22 cellular contexts compared by ENCODE assay signal in genomic region chr10:110443239-110444008, GRCh38. TPM values are rescaled to one million over a fixed set of nuclear protein-coding genes. Genes with fewer than 3 reads are reported as not detected.
A peak's percentile ranks its signal among the peaks of the same experiment; 100 is the strongest.
DNase-seq lines count a peak whose midpoint lies in the region; TF ChIP-seq lines count a peak whose summit lies in the region.
"Had no signal": no experiment of that assay in that cellular context is flagged by ENCODE, and none has a peak within 500 bp of the region (broad histone marks: within the 10 kb centered on the region; RNA-seq: fewer than 3 reads in every experiment).

No MANE protein-coding gene starts in this region.

- no peak overlapping the region for H4K91ac ChIP-seq in trophoblast cell (ENCODE audit: low read depth, low read length)

- H2AFZ ChIP-seq in trophoblast cell (ENCODE audit: insufficient read depth, low read length, poor library complexity) = no peak overlapping the region

- no peak overlapping the region for H4K8ac ChIP-seq in trophoblast cell (ENCODE audit: low read depth, low read length)

- POLR2A ChIA-PET in A673 (lab: Charles Lee; ENCODE audit: low non-redundant PET) = no interaction called here

- peaks cover 7% of the 10 kb centered on the region for H3K79me1 ChIP-seq in trophoblast cell (ENCODE audit: low read length)

- BruUV-seq in A673 (replicated peaks; lab: Mats Ljungman, UMichigan) = no TSS peak

- no peak overlapping the region for H2BK120ac ChIP-seq in trophoblast cell (ENCODE audit: insufficient read depth, low read length, poor library complexity)

- no peak overlapping the region for H3K4me2 ChIP-seq in trophoblast cell (ENCODE audit: low read length)
- H3K4me2 ChIP-seq: A549 had no signal

- no peak overlapping the region for H2AK5ac ChIP-seq in trophoblast cell (ENCODE audit: low read length)

- no peak overlapping the region for H4K12ac ChIP-seq in trophoblast cell (ENCODE audit: low read depth, low read length)

- peak; percentile 54 for DNase-seq in activated CD8-positive, alpha-beta memory T cell treated with anti-CD3 and anti-CD28 coated beads for 24 hours
- DNase-seq in activated CD8-positive, alpha-beta memory T cell treated with anti-CD3 and anti-CD28 coated beads, Interleukin-2, amount 50 U/mL, for 4 hours = no peak
- no peak for DNase-seq in WERI-Rb-1
- peak; percentile 43 for DNase-seq in islet precursor cell
- no peak for DNase-seq in trophoblast cell
- DNase-seq in A673 (ENCODE audit: low spot score) = no peak
- no peak for DNase-seq in cerebellum (ENCODE audit: low spot score)
- no peak for DNase-seq in colonic mucosa
- DNase-seq: activated CD4-positive, alpha-beta T cell treated with anti-CD3 and anti-CD28 coated beads, Interleukin-2, amount 50 U/mL, for 4 hours; activated naive CD4-positive, alpha-beta T cell treated with anti-CD3 and anti-CD28 coated beads, Interleukin-2, amount 10 ng/mL, durations not matched to agents 7 days and 5 days; amygdala; BE2C; DMS53; GF-D8; midbrain; NCI-H1092 treated with DMSO at 0.1 percent for 48 hours; NCI-H2029; NCI-H226; NCI-H748 treated with DMSO at 0.1 percent for 48 hours; stimulated activated CD4-positive, alpha-beta T cell treated with anti-CD3 and anti-CD28 coated beads, Interleukin-1b, Interleukin-23, amount 100 ng/mL, for 48 hours had no signal

- H3K27ac ChIP-seq in WERI-Rb-1 (peak overlapping the region; percentile 25; the same call in 1 of the 2 replicates), trophoblast cell (ENCODE audit: low read depth, low read length) (no peak overlapping the region), A673 (ENCODE audit: low read depth, low read length, poor library complexity, severe bottlenecking) (no peak overlapping the region), colonic mucosa (no peak overlapping the region)
- H3K27ac ChIP-seq: prostate gland had no signal

- peaks cover 8 to 11% of the 10 kb centered on the region in 2 experiments for H3K4me1 ChIP-seq in trophoblast cell (ENCODE audit: control insufficient read depth in 1 of 2, insufficient read depth in 2 of 2, low read length in 2 of 2)
- peaks cover 10% of the 10 kb centered on the region for H3K4me1 ChIP-seq in A673 (ENCODE audit: insufficient read depth, low read length, poor library complexity, severe bottlenecking)
- no peaks in the 10 kb centered on the region for H3K4me1 ChIP-seq in colonic mucosa
- H3K4me1 ChIP-seq: prostate gland had no signal

- no CpG with 5 or more reads among the region's 12 CpGs for WGBS in trophoblast cell (ENCODE audit: extremely low coverage, insufficient coverage, insufficient read length)

- no peaks in the 10 kb centered on the region for H3K36me3 ChIP-seq in WERI-Rb-1
- H3K36me3 ChIP-seq in trophoblast cell (ENCODE audit: control insufficient read depth in 1 of 2, insufficient read depth in 2 of 2, low read length in 2 of 2) = no peaks in the 10 kb centered on the region
- no peaks in the 10 kb centered on the region for H3K36me3 ChIP-seq in A673 (ENCODE audit: insufficient read depth, low read length, poor library complexity, severe bottlenecking)
- H3K36me3 ChIP-seq in colonic mucosa = no peaks in the 10 kb centered on the region
- H3K36me3 ChIP-seq: BE2C, prostate gland had no signal

- CTCF ChIA-PET in A673 (lab: Charles Lee) = no interaction called here

- no peaks in the 10 kb centered on the region for H3K27me3 ChIP-seq in WERI-Rb-1 (ENCODE audit: insufficient read depth, low read depth, severe bottlenecking)
- no peaks in the 10 kb centered on the region for H3K27me3 ChIP-seq in trophoblast cell (ENCODE audit: insufficient read depth, low read length)
- H3K27me3 ChIP-seq in A673 (replicated peaks; ENCODE audit: insufficient read depth, low read depth, low read length, poor library complexity) = no peaks in the 10 kb centered on the region
- no peaks in the 10 kb centered on the region for H3K27me3 ChIP-seq in colonic mucosa
- H3K27me3 ChIP-seq: BE2C had no signal

- no peaks in the 10 kb centered on the region for H3K9me3 ChIP-seq in WERI-Rb-1 (ENCODE audit: severe bottlenecking)
- no peaks in the 10 kb centered on the region for H3K9me3 ChIP-seq in trophoblast cell (ENCODE audit: insufficient read depth, low read depth, low read length)
- H3K9me3 ChIP-seq in A673 (ENCODE audit: low read depth, low read length, poor library complexity, severe bottlenecking) = no peaks in the 10 kb centered on the region
- H3K9me3 ChIP-seq in colonic mucosa = no peaks in the 10 kb centered on the region
- H3K9me3 ChIP-seq: A549, BE2C, prostate gland had no signal

- H3K4me3 ChIP-seq in WERI-Rb-1 (ENCODE audit: low read depth, low read length) = no peak overlapping the region
- no peak overlapping the region for H3K4me3 ChIP-seq in trophoblast cell (ENCODE audit: low read depth, low read length)
- H3K4me3 ChIP-seq in A673 (ENCODE audit: low read depth, low read length, poor library complexity, severe bottlenecking) = no peak overlapping the region
- H3K4me3 ChIP-seq in colonic mucosa = no peak overlapping the region
- H3K4me3 ChIP-seq: A549, prostate gland had no signal

- H3K18ac ChIP-seq in trophoblast cell (ENCODE audit: low read length) = no peak overlapping the region

- no peak overlapping the region for H3K4ac ChIP-seq in trophoblast cell (ENCODE audit: low read depth, low read length)

- no peak overlapping the region for H2BK5ac ChIP-seq in trophoblast cell (ENCODE audit: low read depth, low read length, poor library complexity)

- no peak overlapping the region for H3K23ac ChIP-seq in trophoblast cell (ENCODE audit: low read length)

- H3K79me2 ChIP-seq in trophoblast cell (ENCODE audit: control insufficient read depth, insufficient read depth, low read length, poor library complexity) = no peaks in the 10 kb centered on the region

- no peak overlapping the region for H3K14ac ChIP-seq in trophoblast cell (ENCODE audit: low read length)

- H3K9ac ChIP-seq in trophoblast cell (ENCODE audit: low read length) (no peak overlapping the region), colonic mucosa (ENCODE audit: low read depth in 2 of 2, low read length in 2 of 2) (no peak overlapping the region)

- TF ChIP-seq CTCF in WERI-Rb-1 (IDR thresholded peaks at IDR 0.05; ENCODE audit: low read depth, low read length) = no peak
- TF ChIP-seq CTCF in A673 (conservative IDR thresholded peaks at IDR 0.05; ENCODE audit: low read depth, low read length) = no peak
- TF ChIP-seq CTCF in colonic mucosa (IDR thresholded peaks at IDR 0.05) = no peak

- intact Hi-C loops in A673 (cut with micrococcal nuclease; ENCODE audit: unreplicated experiment) = no loop called here
- intact Hi-C loops in colonic mucosa (cut with DNase I) = no loop called here

- H2BK12ac ChIP-seq in trophoblast cell (ENCODE audit: low read length) = peak overlapping the region; percentile 63

RNA-seq across cellular contexts. Expression of gene DUSP5, which starts 54.3 kb away (rescaled TPM):
- 157 and 165 TPM in 2 replicates for polyA plus RNA-seq in trophoblast cell (2013)
- 23.2 and 29.3 TPM in 2 replicates for total RNA-seq in A673 (2021)
- 7.4 TPM for total RNA-seq in cerebellum
- total RNA-seq in colonic mucosa = 10 to 100 TPM in 1 of 2 donors, 1 to 10 TPM in 1; 6.2 to 22.0 TPM

Comparison
In these comparisons a context has a peak if more than half of its experiments do, and no peak if none do; other contexts are left out.
1. DNase-seq: peak in activated CD8-positive, alpha-beta memory T cell treated with anti-CD3 and anti-CD28 coated beads for 24 hours (single experiment) and islet precursor cell (single experiment); none in activated CD8-positive, alpha-beta memory T cell treated with anti-CD3 and anti-CD28 coated beads, Interleukin-2, amount 50 U/mL, for 4 hours (single experiment), WERI-Rb-1 (single experiment), trophoblast cell (0 of 2), A673 (single experiment), cerebellum (single experiment) and colonic mucosa (single experiment).